ENCODE assay signal across 24 cellular contexts in genomic region chr21:32203877-32204480, GRCh38.
DNase-seq lines count a peak whose midpoint lies in the region; TF ChIP-seq lines count a peak whose summit lies in the region.
"Had no signal": no experiment of that assay in that cellular context is flagged by ENCODE, and none has a peak within 500 bp of the region (broad histone marks: within the 10 kb centered on the region; RNA-seq: fewer than 3 reads in every experiment).

No MANE protein-coding gene starts in this region.

- TF ChIP-seq POLR2A in esophagus muscularis mucosa (IDR thresholded peaks at IDR 0.05; ENCODE audit: low read depth) = no peak

- TF ChIP-seq CTCF in esophagus muscularis mucosa (IDR thresholded peaks at IDR 0.05) (no peak), type B pancreatic cell (conservative IDR thresholded peaks at IDR 0.05) (no peak)

- H3K27ac ChIP-seq in esophagus muscularis mucosa (replicated peaks in 1 of 4) = no peak overlapping the region
- H3K27ac ChIP-seq: A549; BLaER1 treated with 17β-estradiol and CSF1 and Interleukin-3, amounts not matched to agents 10 nM and 100 nM; GM23248 had no signal

- H3K27me3 Mint-ChIP-seq in type B pancreatic cell = no peaks in the 10 kb centered on the region
- H3K27me3 Mint-ChIP-seq in T-helper 2 cell treated with Interferon-gamma antibody and Interleukin-4, amounts not matched to agents 5 μg/mL and 100 μg/mL, for 36 hours (ENCODE audit: low read depth) = no peaks in the 10 kb centered on the region
- no peaks in the 10 kb centered on the region for H3K27me3 Mint-ChIP-seq in activated naive CD8-positive, alpha-beta T cell treated with anti-CD3 and anti-CD28 coated beads for 36 hours
- H3K27me3 Mint-ChIP-seq: CD4-positive, alpha-beta T cell had no signal

- no peak overlapping the region for H3K4me3 ChIP-seq in esophagus muscularis mucosa
- H3K4me3 ChIP-seq: A549; BLaER1 treated with 17β-estradiol and CSF1 and Interleukin-3, amounts not matched to agents 10 nM and 100 nM; GM23248 had no signal

- H3K4me1 Mint-ChIP-seq in type B pancreatic cell (ENCODE audit: unreplicated experiment) = peaks cover 11% of the 10 kb centered on the region
- H3K4me1 Mint-ChIP-seq in T-helper 2 cell treated with Interferon-gamma antibody and Interleukin-4, amounts not matched to agents 5 μg/mL and 100 μg/mL, for 36 hours (ENCODE audit: low read depth) = no peaks in the 10 kb centered on the region
- H3K4me1 Mint-ChIP-seq in activated naive CD8-positive, alpha-beta T cell treated with anti-CD3 and anti-CD28 coated beads for 36 hours = no peaks in the 10 kb centered on the region
- H3K4me1 Mint-ChIP-seq: CD14-positive monocyte; CD8-positive, alpha-beta memory T cell had no signal

- H3K9me3 Mint-ChIP-seq in type B pancreatic cell = no peaks in the 10 kb centered on the region
- H3K9me3 Mint-ChIP-seq in T-helper 2 cell treated with Interferon-gamma antibody and Interleukin-4, amounts not matched to agents 5 μg/mL and 100 μg/mL, for 36 hours = peaks cover 3% of the 10 kb centered on the region
- peaks cover 2% of the 10 kb centered on the region for H3K9me3 Mint-ChIP-seq in activated naive CD8-positive, alpha-beta T cell treated with anti-CD3 and anti-CD28 coated beads for 36 hours
- H3K9me3 Mint-ChIP-seq: CD4-positive, alpha-beta T cell had no signal

- TF ChIP-seq EP300 in esophagus muscularis mucosa (IDR thresholded peaks at IDR 0.05) = no peak

- DNase-seq in dermis microvascular lymphatic vessel endothelial cell (ENCODE audit: low read depth in 2 of 2) (peak; percentile 23 to 77), esophagus muscularis mucosa (ENCODE audit: extremely low spot score) (peak; percentile 14), lung microvascular endothelial cell (ENCODE audit: low read depth in 2 of 2) (peak; percentile 49 to 51), type B pancreatic cell (ENCODE audit: extremely low spot score, unreplicated experiment) (peak; percentile 11), NCI-H510A treated with DMSO at 0.1 percent for 48 hours (lab: John Stamatoyannopoulos, UW) (no peak)
- no peak for DNase-seq in T-helper 2 cell treated with Interferon-gamma antibody and Interleukin-4, amounts not matched to agents 5 μg/mL and 100 μg/mL, for 36 hours (ENCODE audit: low spot score)
- no peak for DNase-seq in activated naive CD4-positive, alpha-beta T cell (lab: John Stamatoyannopoulos, UW)
- no peak for DNase-seq in activated naive CD8-positive, alpha-beta T cell treated with anti-CD3 and anti-CD28 coated beads for 36 hours
- DNase-seq: 8988T; ACHN; AML-193; BE2C; CD4-positive, alpha-beta T cell; CD8-positive, alpha-beta memory T cell; DMS 273 treated with DMSO at 0.1 percent for 48 hours; DMS79; EL; GF-D8; GM23248; H7; HCEC 1CT had no signal

- peaks cover 0 to 7% (median 5%) of the 10 kb centered on the region in 4 donors for H3K9me3 ChIP-seq in esophagus muscularis mucosa
- H3K9me3 ChIP-seq: A549 had no signal

- intact Hi-C loops in esophagus muscularis mucosa (cut with DNase I) = no loop called here

- H3K36me3 Mint-ChIP-seq in type B pancreatic cell = no peaks in the 10 kb centered on the region
- H3K36me3 Mint-ChIP-seq in T-helper 2 cell treated with Interferon-gamma antibody and Interleukin-4, amounts not matched to agents 5 μg/mL and 100 μg/mL, for 36 hours (ENCODE audit: low read depth) = no peaks in the 10 kb centered on the region
- H3K36me3 Mint-ChIP-seq in activated naive CD8-positive, alpha-beta T cell treated with anti-CD3 and anti-CD28 coated beads for 36 hours = no peaks in the 10 kb centered on the region
- H3K36me3 Mint-ChIP-seq: CD14-positive monocyte; CD8-positive, alpha-beta memory T cell had no signal

- H3K4me1 ChIP-seq in esophagus muscularis mucosa = no peaks in the 10 kb centered on the region
- H3K4me1 ChIP-seq: A549; BLaER1 treated with 17β-estradiol and CSF1 and Interleukin-3, amounts not matched to agents 10 nM and 100 nM had no signal

- H3K27me3 ChIP-seq in esophagus muscularis mucosa = no peaks in the 10 kb centered on the region
- H3K27me3 ChIP-seq: BE2C; BLaER1 treated with 17β-estradiol and CSF1 and Interleukin-3, amounts not matched to agents 10 nM and 100 nM had no signal

- H3K36me3 ChIP-seq in esophagus muscularis mucosa = no peaks in the 10 kb centered on the region
- H3K36me3 ChIP-seq: BE2C; BLaER1 treated with 17β-estradiol and CSF1 and Interleukin-3, amounts not matched to agents 10 nM and 100 nM had no signal

- no peak overlapping the region for H3K27ac Mint-ChIP-seq in type B pancreatic cell
- H3K27ac Mint-ChIP-seq in T-helper 2 cell treated with Interferon-gamma antibody and Interleukin-4, amounts not matched to agents 5 μg/mL and 100 μg/mL, for 36 hours = no peak overlapping the region
- H3K27ac Mint-ChIP-seq in activated naive CD8-positive, alpha-beta T cell treated with anti-CD3 and anti-CD28 coated beads for 36 hours = no peak overlapping the region
- H3K27ac Mint-ChIP-seq: CD14-positive monocyte; CD4-positive, alpha-beta T cell had no signal

- WGBS in esophagus muscularis mucosa = 89% methylated on average over 6 of the region's 6 CpGs

- no peak overlapping the region for H3K4me3 Mint-ChIP-seq in type B pancreatic cell
- H3K4me3 Mint-ChIP-seq in T-helper 2 cell treated with Interferon-gamma antibody and Interleukin-4, amounts not matched to agents 5 μg/mL and 100 μg/mL, for 36 hours = no peak overlapping the region
- H3K4me3 Mint-ChIP-seq in activated naive CD8-positive, alpha-beta T cell treated with anti-CD3 and anti-CD28 coated beads for 36 hours = no peak overlapping the region
- H3K4me3 Mint-ChIP-seq: CD14-positive monocyte; CD4-positive, alpha-beta T cell had no signal

Comparison
In these comparisons a context has a peak if more than half of its experiments do, and no peak if none do; other contexts are left out.
1. DNase-seq: peak in dermis microvascular lymphatic vessel endothelial cell (2 of 2), esophagus muscularis mucosa (single experiment), lung microvascular endothelial cell (2 of 2) and type B pancreatic cell (single experiment); none in T-helper 2 cell treated with Interferon-gamma antibody and Interleukin-4, amounts not matched to agents 5 μg/mL and 100 μg/mL, for 36 hours (single experiment), activated naive CD4-positive, alpha-beta T cell (0 of 4), NCI-H510A treated with DMSO at 0.1 percent for 48 hours (single experiment) and activated naive CD8-positive, alpha-beta T cell treated with anti-CD3 and anti-CD28 coated beads for 36 hours (single experiment).